ENCODE assay signal across 8 cellular contexts in genomic region chrX:136577562-136577961, GRCh38. TPM values are rescaled to one million over a fixed set of nuclear protein-coding genes. Genes with fewer than 3 reads are reported as not detected.
DNase-seq lines count a peak whose midpoint lies in the region; ATAC-seq and TF ChIP-seq lines count a peak whose summit lies in the region.

No MANE protein-coding gene starts in this region.

- peaks cover under 1% of the 10 kb centered on the region for H3K9me3 ChIP-seq in mesenchymal stem cell (ENCODE audit: control insufficient read depth, low read length)

- H2BK12ac ChIP-seq in mesenchymal stem cell (ENCODE audit: low read length in 2 of 2) = no peak overlapping the region

- H3K23ac ChIP-seq in mesenchymal stem cell (ENCODE audit: low read length in 2 of 2) = no peak overlapping the region

- H3K4me2 ChIP-seq in mesenchymal stem cell (ENCODE audit: low read length, poor library complexity, severe bottlenecking) = no peak overlapping the region

- no peak overlapping the region for H2BK120ac ChIP-seq in mesenchymal stem cell (ENCODE audit: low read depth, low read length)

- no peak overlapping the region for H2AK5ac ChIP-seq in mesenchymal stem cell (ENCODE audit: low read length, severe bottlenecking)

- H3K79me1 ChIP-seq in mesenchymal stem cell (replicated peaks; ENCODE audit: low read length, poor library complexity, severe bottlenecking) = no peaks in the 10 kb centered on the region

- H3K36me3 ChIP-seq in mesenchymal stem cell (ENCODE audit: control insufficient read depth in 1 of 2, insufficient read depth in 2 of 2, low read depth in 1 of 2, low read length in 2 of 2) = no peaks in the 10 kb centered on the region

- H3K14ac ChIP-seq in mesenchymal stem cell (ENCODE audit: low read length in 2 of 2) = no peak overlapping the region

- no peak overlapping the region for H3K9ac ChIP-seq in mesenchymal stem cell (ENCODE audit: low read length)

- WGBS in mesenchymal stem cell = 4% methylated on average over 4 of the region's 6 CpGs

- H3K4me3 ChIP-seq in AG10803 (ENCODE audit: low read length) (no peak overlapping the region), mesenchymal stem cell (ENCODE audit: insufficient read depth in 1 of 2, low read depth in 1 of 2, low read length in 2 of 2) (no peak overlapping the region)

- no peak overlapping the region for H3K18ac ChIP-seq in mesenchymal stem cell (ENCODE audit: low read depth in 1 of 2, low read length in 2 of 2)

- ATAC-seq in GM18868 (IDR thresholded peaks at IDR 0.05; ENCODE audit: unreplicated experiment) = peak; percentile 99
- peak; percentile 81 for ATAC-seq in HG03097 (IDR thresholded peaks at IDR 0.05; ENCODE audit: low FRiP score, unreplicated experiment)

- H4K8ac ChIP-seq in mesenchymal stem cell (ENCODE audit: low read length) = no peak overlapping the region

- H2AFZ ChIP-seq in mesenchymal stem cell (ENCODE audit: low read depth, low read length) = no peak overlapping the region

- H3K27me3 ChIP-seq in mesenchymal stem cell (ENCODE audit: control insufficient read depth in 1 of 2, insufficient read depth in 1 of 2, low read length in 2 of 2) = peaks cover 3 to 25% of the 10 kb centered on the region in 2 experiments

- no peaks in the 10 kb centered on the region for H3K4me1 ChIP-seq in mesenchymal stem cell (ENCODE audit: control insufficient read depth, insufficient read depth, low read depth, low read length)

- no peak overlapping the region for H3K27ac ChIP-seq in mesenchymal stem cell (ENCODE audit: low read length, poor library complexity, severe bottlenecking)

- H2BK5ac ChIP-seq in mesenchymal stem cell (ENCODE audit: low read depth, low read length, poor library complexity, severe bottlenecking) = no peak overlapping the region

- no peak overlapping the region for H2BK15ac ChIP-seq in mesenchymal stem cell (ENCODE audit: low read depth, poor library complexity, severe bottlenecking)

- H4K91ac ChIP-seq in mesenchymal stem cell (ENCODE audit: low read length) = no peak overlapping the region

- TF ChIP-seq CTCF in AG10803 (conservative IDR thresholded peaks at IDR 0.05; ENCODE audit: low read length) = peak; percentile 78

- no peak overlapping the region for H3K4ac ChIP-seq in mesenchymal stem cell (ENCODE audit: low read depth in 1 of 2, low read length in 2 of 2)

- DNase-seq in AG10803 (ENCODE audit: low read depth) = peak; percentile 32
- peak; percentile 40 for DNase-seq in NCI-H460 (ENCODE audit: extremely low read depth, low read depth)
- peak; percentile 63 to 75 for DNase-seq in activated CD4-positive, alpha-beta T cell treated with anti-CD3 and anti-CD28 coated beads, Interleukin-2, amount 50 U/mL, for 48 hours
- peak; percentile 16 to 45 for DNase-seq in dermis microvascular lymphatic vessel endothelial cell (ENCODE audit: low read depth in 2 of 2)
- DNase-seq in mesenchymal stem cell = peak; percentile 26
- peak; percentile 19 to 28 for DNase-seq in stimulated activated CD8-positive, alpha-beta memory T cell treated with anti-CD3 and anti-CD28 coated beads, Interleukin-4, amount 100 ng/mL, for 4 hours (ENCODE audit: low read depth in 2 of 2, low spot score in 1 of 2)

RNA-seq across cellular contexts. Expression of gene VGLL1, which starts 45.5 kb away (rescaled TPM):
- not detected in 2 replicates for total RNA-seq in NCI-H460 (2014; rRNA removed; shearing (Covaris generic))
- not detected in 2 replicates for polyA plus RNA-seq in NCI-H460 (2014; cell fraction: nucleus; rRNA removed)
- not detected in 2 replicates for total RNA-seq in dermis microvascular lymphatic vessel endothelial cell
- polyA plus RNA-seq in mesenchymal stem cell (2013, experiment 1 of 2) = not detected
- polyA plus RNA-seq in mesenchymal stem cell (2013, experiment 2 of 2) = not detected
